In the genomic region with DNA sequence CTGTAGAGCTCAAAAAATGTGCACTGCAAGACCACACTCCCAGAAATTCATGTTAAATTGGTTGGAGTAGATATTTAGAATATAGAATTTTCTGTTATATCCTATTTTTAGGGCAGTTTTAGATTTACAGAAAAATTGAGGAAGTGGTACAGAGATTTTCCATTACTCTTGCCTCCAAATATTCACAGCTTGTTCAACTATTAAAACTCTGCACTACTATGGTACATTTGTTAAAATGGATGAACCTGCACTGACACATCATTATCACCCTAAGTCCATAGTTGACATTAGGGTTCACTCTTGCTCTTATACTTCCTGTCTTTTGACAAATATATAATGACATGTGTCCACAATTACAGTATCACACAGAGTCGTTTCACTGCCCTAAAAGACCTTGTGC, we compare ENCODE assay signal across 26 cellular contexts.
"Had no signal": no experiment of that assay in that cellular context is flagged by ENCODE, and none has a peak within 500 bp of the region (broad histone marks: within the 10 kb centered on the region; RNA-seq: fewer than 3 reads in every experiment).

No MANE protein-coding gene starts in this region.

- H3K4me1 Mint-ChIP-seq: activated CD4-positive, alpha-beta T cell treated with anti-CD3 and anti-CD28 coated beads for 36 hours; activated CD8-positive, alpha-beta memory T cell treated with anti-CD3 and anti-CD28 coated beads, Interleukin-2, amount 10 ng/mL, durations not matched to agents 7 days and 5 days had no signal

- H3K27me3 Mint-ChIP-seq: activated CD4-positive, alpha-beta T cell treated with anti-CD3 and anti-CD28 coated beads for 36 hours; activated CD8-positive, alpha-beta memory T cell treated with anti-CD3 and anti-CD28 coated beads, Interleukin-2, amount 10 ng/mL, durations not matched to agents 7 days and 5 days; activated naive CD8-positive, alpha-beta T cell; natural killer cell treated with Interleukin-12 subunit alpha and Interleukin-12 subunit beta and Interleukin-15 and Interleukin-18, amount 100 ng/mL, for 72 hours had no signal

- H3K27me3 ChIP-seq: esophagus squamous epithelium, tibial nerve had no signal

- H3K9me3 ChIP-seq: esophagus squamous epithelium, tibial nerve had no signal

- H3K27ac ChIP-seq: epithelial cell of prostate, esophagus squamous epithelium, left ventricle myocardium inferior, tibial nerve had no signal

- H3K4me1 ChIP-seq: esophagus squamous epithelium, left ventricle myocardium inferior, tibial nerve had no signal

- ATAC-seq: activated CD4-positive, alpha-beta T cell treated with anti-CD3 and anti-CD28 coated beads for 36 hours; activated CD8-positive, alpha-beta memory T cell treated with anti-CD3 and anti-CD28 coated beads, Interleukin-2, amount 10 ng/mL, durations not matched to agents 7 days and 5 days; activated CD8-positive, alpha-beta T cell treated with anti-CD3 and anti-CD28 coated beads, Interleukin-2, amount 10 ng/mL, durations not matched to agents 7 days and 5 days; natural killer cell treated with Interleukin-12 subunit alpha and Interleukin-12 subunit beta and Interleukin-15 and Interleukin-18, amount 100 ng/mL, for 72 hours; right cardiac atrium had no signal

- FAIRE-seq: bronchial epithelial cell, endometrium had no signal

- H3K27ac Mint-ChIP-seq: activated CD4-positive, alpha-beta T cell treated with anti-CD3 and anti-CD28 coated beads for 36 hours; activated CD8-positive, alpha-beta memory T cell treated with anti-CD3 and anti-CD28 coated beads, Interleukin-2, amount 10 ng/mL, durations not matched to agents 7 days and 5 days; activated CD8-positive, alpha-beta T cell treated with anti-CD3 and anti-CD28 coated beads, Interleukin-2, amount 10 ng/mL, durations not matched to agents 7 days and 5 days; activated naive CD8-positive, alpha-beta T cell; natural killer cell treated with Interleukin-12 subunit alpha and Interleukin-12 subunit beta and Interleukin-15 and Interleukin-18, amount 100 ng/mL, for 72 hours had no signal

- H3K36me3 Mint-ChIP-seq: activated CD8-positive, alpha-beta memory T cell treated with anti-CD3 and anti-CD28 coated beads, Interleukin-2, amount 10 ng/mL, durations not matched to agents 7 days and 5 days; activated naive CD8-positive, alpha-beta T cell had no signal

- H3K4me3 ChIP-seq: esophagus squamous epithelium, left ventricle myocardium inferior, lung, tibial nerve had no signal

- H3K4me3 Mint-ChIP-seq: activated CD4-positive, alpha-beta T cell treated with anti-CD3 and anti-CD28 coated beads for 36 hours; activated CD8-positive, alpha-beta memory T cell treated with anti-CD3 and anti-CD28 coated beads, Interleukin-2, amount 10 ng/mL, durations not matched to agents 7 days and 5 days; activated CD8-positive, alpha-beta T cell treated with anti-CD3 and anti-CD28 coated beads, Interleukin-2, amount 10 ng/mL, durations not matched to agents 7 days and 5 days; activated naive CD8-positive, alpha-beta T cell; natural killer cell treated with Interleukin-12 subunit alpha and Interleukin-12 subunit beta and Interleukin-15 and Interleukin-18, amount 100 ng/mL, for 72 hours had no signal

- H3K36me3 ChIP-seq: esophagus squamous epithelium, left ventricle myocardium inferior, tibial nerve had no signal

- DNase-seq: activated CD4-positive, alpha-beta T cell treated with anti-CD3 and anti-CD28 coated beads for 36 hours; activated CD4-positive, CD25-positive, alpha-beta regulatory T cell; activated CD8-positive, alpha-beta memory T cell treated with anti-CD3 and anti-CD28 coated beads, Interleukin-2, amount 10 ng/mL, durations not matched to agents 7 days and 5 days; activated CD8-positive, alpha-beta T cell treated with anti-CD3 and anti-CD28 coated beads, Interleukin-2, amount 10 ng/mL, durations not matched to agents 7 days and 5 days; activated naive CD4-positive, alpha-beta T cell; activated T-cell treated with anti-CD3 and anti-CD28 coated beads, Interleukin-2, amount 50 U/mL, for 48 hours; anterior cingulate cortex; dermis blood vessel endothelial cell; effector CD4-positive, alpha-beta T cell; esophagus squamous epithelium; islet precursor cell; left ventricle myocardium inferior; mesendoderm; posterior cingulate gyrus; right cardiac atrium; stimulated activated CD4-positive, alpha-beta T cell treated with anti-CD3 and anti-CD28 coated beads, Interleukin-15, amount 100 ng/mL, for 24 hours; stimulated activated CD4-positive, alpha-beta T cell treated with anti-CD3 and anti-CD28 coated beads, Interleukin-2, amount 100 ng/mL, for 24 hours; stimulated activated naive CD4-positive, alpha-beta T cell; T-helper 9 cell had no signal
